In the genomic region with DNA sequence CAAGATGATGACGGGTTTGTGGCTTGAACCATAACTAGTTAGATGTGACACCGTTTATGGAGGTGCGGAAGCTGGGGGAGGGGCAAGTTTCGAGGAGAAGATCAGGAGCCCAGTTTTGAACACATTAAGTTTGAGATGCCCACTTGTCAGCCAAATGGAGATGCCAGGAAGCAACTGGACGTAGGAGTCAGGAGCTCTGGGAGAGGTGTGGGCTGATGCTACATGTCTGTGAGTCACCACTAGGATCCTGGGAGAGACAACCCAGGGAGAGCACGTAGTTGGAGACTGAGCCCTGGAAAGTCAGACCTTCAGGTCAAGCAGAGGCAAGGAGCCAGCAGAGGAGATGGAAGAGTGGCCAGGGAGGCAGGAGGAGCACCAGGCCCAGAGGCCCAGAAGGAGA, we compare ENCODE assay signal across 11 cellular contexts. TPM values are rescaled to one million over a fixed set of nuclear protein-coding genes. Genes with fewer than 3 reads are reported as not detected.
DNase-seq lines count a peak whose midpoint lies in the region; ATAC-seq and TF ChIP-seq lines count a peak whose summit lies in the region.
"Had no signal": no experiment of that assay in that cellular context is flagged by ENCODE, and none has a peak within 500 bp of the region (broad histone marks: within the 10 kb centered on the region; RNA-seq: fewer than 3 reads in every experiment).

No MANE protein-coding gene starts in this region.

- CTCF ChIA-PET in Caco-2 (lab: Charles Lee) = no interaction called here

- intact Hi-C loops in Caco-2 (cut with micrococcal nuclease; ENCODE audit: unreplicated experiment) = no loop called here

- peaks cover 56% of the 10 kb centered on the region for H3K36me3 Mint-ChIP-seq in Caco-2 (ENCODE audit: insufficient read depth, unreplicated experiment)
- H3K36me3 Mint-ChIP-seq in central memory CD8-positive, alpha-beta T cell (ENCODE audit: insufficient read depth) = no peaks in the 10 kb centered on the region

- POLR2A ChIA-PET in Caco-2 (lab: Charles Lee) = no interaction called here

- no peaks in the 10 kb centered on the region for H3K27me3 ChIP-seq in Caco-2 (replicated peaks; ENCODE audit: control insufficient read depth, insufficient read depth, low read length)
- H3K27me3 ChIP-seq in MG63 = no peaks in the 10 kb centered on the region

- ATAC-seq in central memory CD8-positive, alpha-beta T cell (replicated peaks; ENCODE audit: extremely low read depth, poor library complexity, severe bottlenecking) = no peak
- no peak for ATAC-seq in HG03342 (IDR thresholded peaks at IDR 0.05; ENCODE audit: unreplicated experiment)
- ATAC-seq: left ventricle myocardium superior had no signal

- H3K36me3 ChIP-seq in Caco-2 (ENCODE audit: control insufficient read depth, insufficient read depth, low read length) (peaks cover 2% of the 10 kb centered on the region), MG63 (peaks cover 20% of the 10 kb centered on the region)
- H3K36me3 ChIP-seq: prostate gland had no signal

- no peak for TF ChIP-seq CTCF in Caco-2 (IDR thresholded peaks at IDR 0.05; ENCODE audit: insufficient read depth in 1 of 2, low read depth in 1 of 2, low read length in 1 of 2, severe bottlenecking in 1 of 2, unreplicated experiment in 1 of 2)

- no peaks in the 10 kb centered on the region for H3K27me3 Mint-ChIP-seq in Caco-2 (ENCODE audit: insufficient read depth, unreplicated experiment)
- no peaks in the 10 kb centered on the region for H3K27me3 Mint-ChIP-seq in central memory CD8-positive, alpha-beta T cell

- no peak for DNase-seq in Caco-2
- peak; percentile 77 for DNase-seq in MG63
- no peak for DNase-seq in central memory CD8-positive, alpha-beta T cell (ENCODE audit: low spot score in 2 of 2)
- peak; percentile 70 for DNase-seq in myocyte (ENCODE audit: low read depth)
- DNase-seq in NAMALWA (ENCODE audit: low spot score) = no peak
- DNase-seq in activated gamma-delta T cell treated with Interleukin-2 at 50 U/mL for 16 hours = no peak
- no peak for DNase-seq in SIG-M5 treated with dmso at 0.1 percent for 504 hours (lab: John Stamatoyannopoulos, UW; ENCODE audit: unreplicated experiment)
- DNase-seq: left ventricle myocardium superior, NCI-H345 had no signal

- BruUV-seq in Caco-2 (replicated peaks; lab: Mats Ljungman, UMichigan) = no TSS peak

- H3K4me1 ChIP-seq in Caco-2 = peaks cover 24% of the 10 kb centered on the region
- H3K4me1 ChIP-seq: prostate gland had no signal

- H3K4me1 Mint-ChIP-seq in Caco-2 (ENCODE audit: low read depth, unreplicated experiment) = peaks cover 26% of the 10 kb centered on the region
- H3K4me1 Mint-ChIP-seq in central memory CD8-positive, alpha-beta T cell = peaks cover 17% of the 10 kb centered on the region

- H3K9me3 ChIP-seq in Caco-2 (no peaks in the 10 kb centered on the region), MG63 (no peaks in the 10 kb centered on the region)
- H3K9me3 ChIP-seq: prostate gland had no signal

- H3K4me3 ChIP-seq in Caco-2 (ENCODE audit: low read depth, low read length) (no peak overlapping the region), MG63 (no peak overlapping the region)
- H3K4me3 ChIP-seq: prostate gland had no signal

- no peaks in the 10 kb centered on the region for H3K9me3 Mint-ChIP-seq in Caco-2 (ENCODE audit: unreplicated experiment)
- no peaks in the 10 kb centered on the region for H3K9me3 Mint-ChIP-seq in central memory CD8-positive, alpha-beta T cell

- H3K27ac Mint-ChIP-seq in Caco-2 (ENCODE audit: unreplicated experiment) = peak overlapping the region; percentile 32
- peak overlapping the region; percentile 63 for H3K27ac Mint-ChIP-seq in central memory CD8-positive, alpha-beta T cell (ENCODE audit: low read depth)

- H3K4me3 Mint-ChIP-seq in Caco-2 (ENCODE audit: unreplicated experiment) = no peak overlapping the region
- H3K4me3 Mint-ChIP-seq in central memory CD8-positive, alpha-beta T cell = no peak overlapping the region

RNA-seq across cellular contexts. Expression of a gene that starts 48.8 kb away (rescaled TPM):
- total RNA-seq in Caco-2 (2022) (29.1 and 29.3 TPM in 2 replicates), myocyte (40.1 and 41.5 TPM in 2 replicates)
- 9.0 and 15.9 TPM in 2 replicates for total RNA-seq in MG63 (2014; rRNA removed; shearing (Covaris generic); ENCODE audit: low replicate concordance)
- 23.0 TPM for polyA plus RNA-seq in myocyte (2012)

Comparison
In these comparisons a context has a peak if more than half of its experiments do, and no peak if none do; other contexts are left out.
1. DNase-seq: peak in MG63 (single experiment) and myocyte (single experiment); none in Caco-2 (0 of 2), central memory CD8-positive, alpha-beta T cell (0 of 2), NAMALWA (single experiment), activated gamma-delta T cell treated with Interleukin-2 at 50 U/mL for 16 hours (single experiment) and SIG-M5 treated with dmso at 0.1 percent for 504 hours (single experiment).